6 cellular contexts compared by ENCODE assay signal in the genomic region with DNA sequence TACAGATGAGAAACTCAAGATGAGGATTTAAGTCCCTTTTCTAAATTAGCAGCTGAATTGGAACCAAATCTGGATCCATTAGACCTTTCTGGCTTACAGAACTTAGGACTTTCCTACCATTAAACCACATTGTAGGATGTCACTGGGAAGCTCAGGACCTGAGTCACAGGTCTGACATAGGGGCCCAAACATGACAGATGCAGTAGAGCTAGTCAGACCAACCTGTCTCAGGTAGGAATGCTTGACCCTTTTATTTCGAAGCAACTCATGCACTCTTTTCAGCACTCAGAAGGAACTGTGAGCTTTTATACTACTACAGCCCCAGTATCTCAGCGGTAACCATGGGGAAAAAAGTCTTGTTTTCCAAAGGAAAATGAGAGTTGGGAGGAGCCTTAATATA. TPM values are rescaled to one million over a fixed set of nuclear protein-coding genes. Genes with fewer than 3 reads are reported as not detected.
A peak's percentile ranks its signal among the peaks of the same experiment; 100 is the strongest.
DNase-seq lines count a peak whose midpoint lies in the region; ATAC-seq and TF ChIP-seq lines count a peak whose summit lies in the region.

No MANE protein-coding gene starts in this region.

- H3K4me3 ChIP-seq in thyroid gland (replicated peaks in 1 of 3) (no peak overlapping the region), ascending aorta (no peak overlapping the region)

- peak overlapping the region; percentile 63 for H3K27ac Mint-ChIP-seq in activated naive CD4-positive, alpha-beta T cell treated with anti-CD3 and anti-CD28 coated beads for 36 hours

- ATAC-seq in esophagus mucosa: peak; percentile 24

- CTCF ChIA-PET in activated naive CD4-positive, alpha-beta T cell treated with anti-CD3 and anti-CD28 coated beads for 36 hours (lab: Charles Lee): interaction anchor here (1.0 to 6.9 kb wide), 6 partner anchors 9 to 214 kb away, joined by 3 to 36 read pairs (median 5); partner anchors contain the start of gene FGFR4

- TF ChIP-seq CTCF in thyroid gland (IDR thresholded peaks at IDR 0.05) (no peak), ascending aorta (IDR thresholded peaks at IDR 0.05) (no peak)

- H3K4me1 ChIP-seq in thyroid gland (peaks cover 35 to 45% of the 10 kb centered on the region in 2 donors), ascending aorta (peaks cover 3 to 31% of the 10 kb centered on the region in 2 donors)

- H3K4me1 Mint-ChIP-seq in activated naive CD4-positive, alpha-beta T cell treated with anti-CD3 and anti-CD28 coated beads for 36 hours (ENCODE audit: low read depth): peaks cover 64% of the 10 kb centered on the region

- H3K4me3 Mint-ChIP-seq in activated naive CD4-positive, alpha-beta T cell treated with anti-CD3 and anti-CD28 coated beads for 36 hours: no peak overlapping the region

- H3K27me3 Mint-ChIP-seq in activated naive CD4-positive, alpha-beta T cell treated with anti-CD3 and anti-CD28 coated beads for 36 hours (ENCODE audit: low read depth): no peaks in the 10 kb centered on the region

- no peak for DNase-seq in activated naive CD4-positive, alpha-beta T cell treated with anti-CD3 and anti-CD28 coated beads for 36 hours
- no peak for DNase-seq in activated naive CD4-positive, alpha-beta T cell treated with Interleukin-2 at 50 U/mL for 16 hours
- no peak for DNase-seq in thyroid gland
- DNase-seq in dermis blood vessel endothelial cell: no peak
- no peak for DNase-seq in ascending aorta (ENCODE audit: low spot score in 2 of 2)

- H3K9me3 ChIP-seq in thyroid gland (no peaks in the 10 kb centered on the region), ascending aorta (no peaks in the 10 kb centered on the region)

- H3K36me3 Mint-ChIP-seq in activated naive CD4-positive, alpha-beta T cell treated with anti-CD3 and anti-CD28 coated beads for 36 hours (ENCODE audit: low read depth): peaks cover 21% of the 10 kb centered on the region

- intact Hi-C loops in activated naive CD4-positive, alpha-beta T cell treated with anti-CD3 and anti-CD28 coated beads for 36 hours (cut with micrococcal nuclease): no loop called here
- intact Hi-C loops in thyroid gland (cut with DNase I): no loop called here
- intact Hi-C loops in ascending aorta (cut with DNase I): loop anchor here (5.0 to 10.0 kb wide), 4 partner anchors 169 to 854 kb away; partner anchors contain the start of genes B4GALT7, NHP2, NSD1 and TSPAN17

- H3K36me3 ChIP-seq in thyroid gland: peaks cover 0 to 9% of the 10 kb centered on the region in 2 donors
- peaks cover 7 to 14% of the 10 kb centered on the region in 2 donors for H3K36me3 ChIP-seq in ascending aorta

- 81 to 84% methylated on average over 2 of the region's 2 CpGs for WGBS in thyroid gland, 2 donors

- H3K27me3 ChIP-seq in thyroid gland (no peaks in the 10 kb centered on the region), ascending aorta (no peaks in the 10 kb centered on the region)

- no peaks in the 10 kb centered on the region for H3K9me3 Mint-ChIP-seq in activated naive CD4-positive, alpha-beta T cell treated with anti-CD3 and anti-CD28 coated beads for 36 hours

- H3K27ac ChIP-seq in thyroid gland (peak overlapping the region; percentile 23 to 70 (median 62)), ascending aorta (peak overlapping the region in 1 of 2 donors; percentile 53)

- no peak for TF ChIP-seq POLR2A in thyroid gland (IDR thresholded peaks at IDR 0.05)

RNA-seq across cellular contexts. Expression of gene RAB24, which starts 2.5 kb away (rescaled TPM):
- 10 to 100 TPM; 10.9 to 13.2 TPM for total RNA-seq in activated naive CD4-positive, alpha-beta T cell treated with anti-CD3 and anti-CD28 coated beads for 36 hours
- total RNA-seq in esophagus mucosa (31.8 TPM), thyroid gland (10 to 100 TPM; 18.7 to 53.3 (median 26.3) TPM), dermis blood vessel endothelial cell (12.8 and 20.8 TPM in 2 replicates), ascending aorta (68.8 TPM)

RNA-seq across cellular contexts. Expression of gene PRELID1, which starts 2.6 kb away (rescaled TPM):
- total RNA-seq in activated naive CD4-positive, alpha-beta T cell treated with anti-CD3 and anti-CD28 coated beads for 36 hours: 100 to 1,000 TPM; 253 to 254 TPM
- total RNA-seq in esophagus mucosa (144 TPM), thyroid gland (10 to 100 TPM; 52.8 to 83.2 (median 57.9) TPM), dermis blood vessel endothelial cell (125 and 161 TPM in 2 replicates), ascending aorta (376 TPM)

RNA-seq across cellular contexts. Expression of gene MXD3, which starts 10.7 kb away (rescaled TPM):
- 10 to 100 TPM; 45.0 to 51.7 TPM for total RNA-seq in activated naive CD4-positive, alpha-beta T cell treated with anti-CD3 and anti-CD28 coated beads for 36 hours
- total RNA-seq in esophagus mucosa (7.8 TPM), thyroid gland (10 to 100 TPM in 1 of 4 donors, 1 to 10 TPM in 3; 2.0 to 11.7 (median 7.8) TPM), dermis blood vessel endothelial cell (20.9 and 38.5 TPM in 2 replicates), ascending aorta (13.5 TPM)

RNA-seq across cellular contexts. Expression of gene LMAN2, which starts 50.5 kb away (rescaled TPM):
- total RNA-seq in activated naive CD4-positive, alpha-beta T cell treated with anti-CD3 and anti-CD28 coated beads for 36 hours: 10 to 100 TPM; 82.2 to 83.9 TPM
- total RNA-seq in esophagus mucosa (162 TPM), thyroid gland (100 to 1,000 TPM; 309 to 465 (median 383) TPM), dermis blood vessel endothelial cell (407 and 457 TPM in 2 replicates), ascending aorta (229 TPM)

RNA-seq across cellular contexts. Expression of gene RGS14, which starts 56.8 kb away (rescaled TPM):
- 10 to 100 TPM; 34.6 to 39.2 TPM for total RNA-seq in activated naive CD4-positive, alpha-beta T cell treated with anti-CD3 and anti-CD28 coated beads for 36 hours
- 59.5 TPM for total RNA-seq in esophagus mucosa
- total RNA-seq in thyroid gland: 10 to 100 TPM; 22.9 to 42.7 (median 26.7) TPM
- total RNA-seq in dermis blood vessel endothelial cell: 4.4 and 9.9 TPM in 2 replicates
- 4.5 TPM for total RNA-seq in ascending aorta
